20 cellular contexts compared by ENCODE assay signal in genomic region chr11:108984548-108984947, GRCh38.
"Had no signal": no experiment of that assay in that cellular context is flagged by ENCODE, and none has a peak within 500 bp of the region (broad histone marks: within the 10 kb centered on the region; RNA-seq: fewer than 3 reads in every experiment).

No MANE protein-coding gene starts in this region.

- H3K27ac Mint-ChIP-seq: activated naive CD8-positive, alpha-beta T cell treated with anti-CD3 and anti-CD28 coated beads, Interleukin-2, amount 10 ng/mL, durations not matched to agents 7 days and 5 days; activated T-helper 1 cell treated with anti-CD3 and anti-CD28 coated beads, Interleukin-12 subunit alpha, Interleukin-12 subunit beta, Interleukin-2, Interleukin-4 antibody, amounts not matched to agents 30 ng/mL and 10 ng/mL and 1 ng/mL, durations not matched to agents 14 hours and 24 hours and 36 hours; dendritic cell treated with granulocyte-macrophage colony-stimulating factor and Interleukin-4, amounts not matched to agents 40 ng/mL and 50 ng/mL, for 4 days; effector memory CD8-positive, alpha-beta T cell; naive B cell; T-cell had no signal

- H3K9me3 Mint-ChIP-seq: activated T-helper 1 cell treated with anti-CD3 and anti-CD28 coated beads, Interleukin-12 subunit alpha, Interleukin-12 subunit beta, Interleukin-2, Interleukin-4 antibody, amounts not matched to agents 30 ng/mL and 10 ng/mL and 1 ng/mL, durations not matched to agents 14 hours and 24 hours and 36 hours; dendritic cell treated with granulocyte-macrophage colony-stimulating factor and Interleukin-4, amounts not matched to agents 40 ng/mL and 50 ng/mL, for 4 days; effector memory CD8-positive, alpha-beta T cell had no signal

- H3K36me3 Mint-ChIP-seq: activated naive CD8-positive, alpha-beta T cell treated with anti-CD3 and anti-CD28 coated beads, Interleukin-2, amount 10 ng/mL, durations not matched to agents 7 days and 5 days; naive B cell; T-cell had no signal

- H3K36me3 ChIP-seq: breast epithelium, heart left ventricle, suprapubic skin, upper lobe of left lung had no signal

- H3K27ac ChIP-seq: breast epithelium, epithelial cell of prostate, heart left ventricle, parathyroid adenoma, suprapubic skin, upper lobe of left lung had no signal

- H3K27me3 Mint-ChIP-seq: dendritic cell treated with granulocyte-macrophage colony-stimulating factor and Interleukin-4, amounts not matched to agents 40 ng/mL and 50 ng/mL, for 4 days had no signal

- DNase-seq: activated CD4-positive, CD25-positive, alpha-beta regulatory T cell treated with anti-CD3 and anti-CD28 coated beads, Interleukin-2, amount 50 U/mL, for 72 hours; activated naive CD4-positive, alpha-beta T cell; activated naive CD8-positive, alpha-beta T cell treated with anti-CD3 and anti-CD28 coated beads, Interleukin-2, amount 10 ng/mL, durations not matched to agents 7 days and 5 days; cerebellar nuclear complex; effector memory CD8-positive, alpha-beta T cell; heart left ventricle; left colon; naive B cell; stimulated activated CD4-positive, alpha-beta T cell treated with anti-CD3 and anti-CD28 coated beads, Interleukin-4, amount 100 ng/mL, for 24 hours; stimulated activated naive CD8-positive, alpha-beta T cell treated with anti-CD3 and anti-CD28 coated beads, Interleukin-15, Interleukin-2, amounts not matched to agents 100 U/mL and 50 U/mL, for 24 hours; T-cell; T-helper 9 cell; upper lobe of left lung had no signal

- H3K4me1 ChIP-seq: breast epithelium, parathyroid adenoma, upper lobe of left lung had no signal

- ATAC-seq: effector memory CD8-positive, alpha-beta T cell; left colon; stimulated activated naive CD8-positive, alpha-beta T cell treated with anti-CD3 and anti-CD28 coated beads, Interleukin-15, Interleukin-2, amounts not matched to agents 100 U/mL and 50 U/mL, for 24 hours; T-cell had no signal

- H3K4me3 Mint-ChIP-seq: activated naive CD8-positive, alpha-beta T cell treated with anti-CD3 and anti-CD28 coated beads, Interleukin-2, amount 10 ng/mL, durations not matched to agents 7 days and 5 days; activated T-helper 1 cell treated with anti-CD3 and anti-CD28 coated beads, Interleukin-12 subunit alpha, Interleukin-12 subunit beta, Interleukin-2, Interleukin-4 antibody, amounts not matched to agents 30 ng/mL and 10 ng/mL and 1 ng/mL, durations not matched to agents 14 hours and 24 hours and 36 hours; dendritic cell treated with granulocyte-macrophage colony-stimulating factor and Interleukin-4, amounts not matched to agents 40 ng/mL and 50 ng/mL, for 4 days; effector memory CD8-positive, alpha-beta T cell; naive B cell; T-cell had no signal

- H3K9me3 ChIP-seq: breast epithelium, suprapubic skin, upper lobe of left lung had no signal

- H3K4me3 ChIP-seq: breast epithelium, heart left ventricle, skin epidermis, suprapubic skin, upper lobe of left lung had no signal

- H3K27me3 ChIP-seq: breast epithelium, heart left ventricle, suprapubic skin, upper lobe of left lung had no signal

- H3K4me1 Mint-ChIP-seq: activated naive CD8-positive, alpha-beta T cell treated with anti-CD3 and anti-CD28 coated beads, Interleukin-2, amount 10 ng/mL, durations not matched to agents 7 days and 5 days; naive B cell; T-cell had no signal
